ENCODE assay signal across 8 cellular contexts in the genomic region with DNA sequence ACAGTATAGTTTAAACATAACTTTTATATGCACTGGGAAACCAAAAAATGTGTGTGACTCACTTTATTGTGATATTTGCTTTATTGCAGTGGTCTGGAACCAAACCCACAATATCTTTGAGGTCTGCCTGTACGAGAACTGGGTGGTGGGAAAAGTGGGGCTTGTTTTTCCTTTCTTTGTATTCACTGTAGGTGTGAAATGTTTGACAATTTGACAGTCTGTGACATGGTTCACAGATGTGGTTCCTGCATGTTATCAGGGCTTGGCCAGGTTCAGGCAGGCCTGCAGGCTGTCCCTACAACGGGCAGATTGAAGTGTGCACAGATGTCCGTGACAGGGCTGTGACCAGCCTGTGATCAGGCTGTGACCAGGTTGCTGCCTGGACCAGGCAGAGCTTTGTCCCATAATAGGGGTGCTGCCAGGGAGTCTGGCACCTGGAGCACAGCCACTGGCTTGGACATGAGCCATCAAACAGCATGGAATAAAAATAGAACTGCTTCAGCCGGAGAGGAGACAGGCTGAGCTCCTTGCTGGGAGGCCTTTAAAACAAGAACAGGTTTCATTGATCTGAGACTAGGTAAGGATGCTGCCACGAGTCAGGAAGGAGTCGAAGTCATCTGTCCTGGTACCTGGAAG.
A peak's percentile ranks its signal among the peaks of the same experiment; 100 is the strongest.
DNase-seq lines count a peak whose midpoint lies in the region; ATAC-seq and TF ChIP-seq lines count a peak whose summit lies in the region.

No MANE protein-coding gene starts in this region.

- TF ChIP-seq EP300 in suprapubic skin (IDR thresholded peaks at IDR 0.05) = no peak

- peak; percentile 24 for DNase-seq in activated naive CD4-positive, alpha-beta T cell treated with Interleukin-2 at 50 U/mL for 16 hours
- DNase-seq in activated naive CD4-positive, alpha-beta T cell treated with anti-CD3 and anti-CD28 coated beads, Interleukin-2, amount 50 U/mL, for 16 hours = no peak
- DNase-seq in activated CD8-positive, alpha-beta memory T cell treated with anti-CD3 and anti-CD28 coated beads, Interleukin-2, amount 50 U/mL, for 1 hour (ENCODE audit: extremely low read depth) = peak; percentile 42
- DNase-seq in heart right ventricle (peak; percentile 74 to 83), suprapubic skin (ENCODE audit: low spot score in 2 of 2) (peak in 1 of 2 donors; percentile 3), hippocampal formation (lab: John Stamatoyannopoulos, UW) (no peak), NCI-H2227 (lab: John Stamatoyannopoulos, UW; ENCODE audit: unreplicated experiment) (no peak)

- no peaks in the 10 kb centered on the region for H3K27me3 ChIP-seq in heart right ventricle
- no peaks in the 10 kb centered on the region for H3K27me3 ChIP-seq in suprapubic skin

- H3K36me3 ChIP-seq in heart right ventricle = no peaks in the 10 kb centered on the region
- no peaks in the 10 kb centered on the region for H3K36me3 ChIP-seq in suprapubic skin

- ATAC-seq in heart right ventricle (peak; percentile 44 to 94 (median 82)), GM18907 (IDR thresholded peaks at IDR 0.05; ENCODE audit: unreplicated experiment) (no peak)

- H3K4me3 ChIP-seq in heart right ventricle = peak overlapping the region in 1 of 10 donors; percentile 2
- H3K4me3 ChIP-seq in suprapubic skin = no peak overlapping the region

- peaks cover 0 to 40% (median 29%) of the 10 kb centered on the region in 9 donors for H3K4me1 ChIP-seq in heart right ventricle
- peaks cover 28% of the 10 kb centered on the region for H3K4me1 ChIP-seq in suprapubic skin

- peak overlapping the region; percentile 33 to 81 (median 70) for H3K27ac ChIP-seq in heart right ventricle
- H3K27ac ChIP-seq in suprapubic skin = peak overlapping the region; percentile 40

- TF ChIP-seq POLR2A in suprapubic skin (IDR thresholded peaks at IDR 0.05) = no peak

- WGBS in heart right ventricle, 2 donors = 32 to 41% methylated on average over 6 of the region's 6 CpGs
- WGBS in suprapubic skin = 26% methylated on average over 6 of the region's 6 CpGs

- no peak for TF ChIP-seq CTCF in heart right ventricle (IDR thresholded peaks at IDR 0.05)
- no peak for TF ChIP-seq CTCF in suprapubic skin (IDR thresholded peaks at IDR 0.05)

- H3K9me3 ChIP-seq in heart right ventricle (peaks cover 0 to 14% (median 0%) of the 10 kb centered on the region in 11 donors), suprapubic skin (no peaks in the 10 kb centered on the region)

- intact Hi-C loops in heart right ventricle (cut with DNase I) = loop anchor here in 2 of 10 donors (2.0 to 5.0 kb wide), 2 partner anchors 35 to 61 kb away; partner anchors contain the start of gene KLF13 (in 1 of the 2)

Comparison
In these comparisons a context has a peak if more than half of its experiments do, and no peak if none do; other contexts are left out.
1. DNase-seq: peak in activated naive CD4-positive, alpha-beta T cell treated with Interleukin-2 at 50 U/mL for 16 hours (single experiment), activated CD8-positive, alpha-beta memory T cell treated with anti-CD3 and anti-CD28 coated beads, Interleukin-2, amount 50 U/mL, for 1 hour (single experiment) and heart right ventricle (2 of 2); none in activated naive CD4-positive, alpha-beta T cell treated with anti-CD3 and anti-CD28 coated beads, Interleukin-2, amount 50 U/mL, for 16 hours (single experiment), hippocampal formation (0 of 2) and NCI-H2227 (single experiment).